Comparison of ENCODE assay signal across 12 cellular contexts in the genomic region with DNA sequence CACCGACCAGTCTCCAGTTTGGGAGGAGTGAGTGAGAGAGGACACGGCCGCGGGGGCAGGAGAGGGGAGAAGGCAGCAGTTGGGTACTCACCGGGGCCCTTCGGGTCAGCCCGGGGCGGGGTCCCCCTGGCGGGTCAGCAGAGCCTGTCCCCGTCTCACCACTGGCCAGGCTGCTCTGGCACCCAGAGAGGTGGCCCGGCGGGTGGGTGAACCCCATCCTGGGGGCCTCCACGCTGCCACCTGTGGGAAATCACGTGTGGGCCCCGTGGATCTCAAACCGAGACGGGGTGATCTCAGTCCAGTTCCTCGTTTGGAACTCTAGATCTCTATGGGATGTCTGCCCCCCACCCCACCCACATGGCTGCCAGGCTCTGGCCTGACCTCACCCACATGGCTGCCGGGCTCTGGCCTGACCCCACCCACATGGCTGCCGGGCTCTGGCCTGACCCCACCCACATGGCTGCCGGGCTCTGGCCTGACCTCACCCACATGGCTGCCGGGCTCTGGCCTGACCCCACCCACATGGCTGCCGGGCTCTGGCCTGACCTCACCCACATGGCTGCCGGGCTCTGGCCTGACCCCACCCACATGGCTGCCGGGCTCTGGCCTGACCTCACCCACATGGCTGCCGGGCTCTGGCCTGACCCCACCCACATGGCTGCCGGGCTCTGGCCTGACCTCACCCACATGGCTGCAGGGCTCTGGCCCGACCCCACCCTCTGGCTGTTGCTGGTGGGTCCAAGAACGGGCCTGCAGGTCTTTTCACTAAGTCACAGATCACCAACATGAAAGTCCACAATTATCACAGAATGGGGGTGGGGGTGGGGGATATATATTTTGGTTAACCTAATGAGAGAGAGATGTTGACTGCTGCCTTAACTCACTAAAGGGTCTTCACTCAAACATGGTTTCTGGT. TPM values are rescaled to one million over a fixed set of nuclear protein-coding genes. Genes with fewer than 3 reads are reported as not detected.
A peak's percentile ranks its signal among the peaks of the same experiment; 100 is the strongest.
DNase-seq lines count a peak whose midpoint lies in the region; ATAC-seq, FAIRE-seq and TF ChIP-seq lines count a peak whose summit lies in the region.
"Not testable (repeated sequence)": the region's sequence is repeated elsewhere in the genome, so short reads cannot be mapped to it uniquely, and the experiment has no call there.
"Had no signal": no experiment of that assay in that cellular context is flagged by ENCODE, and none has a peak within 500 bp of the region (broad histone marks: within the 10 kb centered on the region; RNA-seq: fewer than 3 reads in every experiment).

No MANE protein-coding gene starts in this region.

- H3K4me2 ChIP-seq in OCI-LY1 (ENCODE audit: low read length) (peak overlapping the region; percentile 66), neuronal stem cell (ENCODE audit: insufficient read depth, low read length, poor library complexity, severe bottlenecking) (peak overlapping the region; percentile 77)
- not testable (repeated sequence) for H3K4me2 ChIP-seq in GM12878 (ENCODE audit: control insufficient read depth, insufficient read depth)

- CTCF ChIA-PET in GM12878 (lab: Yijun Ruan, JAX), result not testable (repeated sequence)

- not testable (repeated sequence) for H3K14ac ChIP-seq in neuronal stem cell (ENCODE audit: low read length)

- not testable (repeated sequence) for FAIRE-seq in GM12878 (lab: Jason Lieb, UNC)

- H4K91ac ChIP-seq in neuronal stem cell (ENCODE audit: low read depth, low read length, poor library complexity), result peak overlapping the region; percentile 80

- not testable (repeated sequence) for H4K20me1 ChIP-seq in OCI-LY1 (ENCODE audit: insufficient read depth, low read length); GM12878 (ENCODE audit: control insufficient read depth, insufficient read depth)

- peak overlapping the region; percentile 100 for H2AFZ ChIP-seq in OCI-LY1 (ENCODE audit: low read length)
- H2AFZ ChIP-seq in GM12878 (ENCODE audit: control insufficient read depth, low read depth, low read length); neuronal stem cell (ENCODE audit: low read length): not testable (repeated sequence)

- RAD21 ChIA-PET in GM12878 (lab: Charles Lee; ENCODE audit: unreplicated experiment), result not testable (repeated sequence)

- H3F3A ChIP-seq in OCI-LY1 (ENCODE audit: insufficient read depth, low read length), result not testable (repeated sequence)

- not testable (repeated sequence) for H3K9me3 ChIP-seq in OCI-LY1 (ENCODE audit: low read length); GM12878 (replicated peaks; ENCODE audit: control insufficient read depth, insufficient read depth, low read length); neuronal stem cell (replicated peaks in 1 of 2; ENCODE audit: control insufficient read depth in 2 of 2, insufficient read depth in 1 of 2, low read depth in 1 of 2, low read length in 2 of 2); spleen

- H3K36me3 ChIP-seq in H7 (replicated peaks; ENCODE audit: control insufficient read depth, insufficient read depth, low read length); OCI-LY1 (ENCODE audit: insufficient read depth, low read length); GM12878 (ENCODE audit: control insufficient read depth in 2 of 2, insufficient read depth in 2 of 2, low read length in 1 of 2); neuronal stem cell (replicated peaks in 1 of 2; ENCODE audit: control insufficient read depth in 2 of 2, insufficient read depth in 2 of 2, low read length in 2 of 2): not testable (repeated sequence)
- peaks cover 0 to 41% (median 16%) of the 10 kb centered on the region in 6 donors for H3K36me3 ChIP-seq in spleen

- TF ChIP-seq RAD21 in GM12878 (IDR thresholded peaks at IDR 0.05; ENCODE audit: insufficient read depth, low read depth, low read length), result not testable (repeated sequence)

- in situ Hi-C loops in GM12878 (cut with MboI), result not testable (repeated sequence)

- H3K9ac ChIP-seq in OCI-LY1 (ENCODE audit: low read length), result 0 out of 2 replicates have a peak overlapping the region, but pooled peaks have one; percentile 27
- not testable (repeated sequence) for H3K9ac ChIP-seq in GM12878 (ENCODE audit: control insufficient read depth, insufficient read depth, low read length); neuronal stem cell (ENCODE audit: low read depth, low read length, poor library complexity)

- H3K27ac ChIP-seq in C4-2B (peak overlapping the region; percentile 45), spleen (peak overlapping the region in 4 of 8 donors; percentile 30 to 73 (median 61))
- H3K27ac ChIP-seq in OCI-LY1 (ENCODE audit: low read depth, low read length, poor library complexity, severe bottlenecking); GM12878 (ENCODE audit: control insufficient read depth, insufficient read depth); neuronal stem cell (replicated peaks; ENCODE audit: low read length): not testable (repeated sequence)

- TF ChIP-seq POLR2A in GM12878 (IDR thresholded peaks at IDR 0.05; ENCODE audit: low read depth, low read length); spleen (IDR thresholded peaks at IDR 0.05): not testable (repeated sequence)

- TF ChIP-seq CTCF in C4-2B (conservative IDR thresholded peaks at IDR 0.05); OCI-LY1 (IDR thresholded peaks at IDR 0.05; ENCODE audit: low read length); GM12878 (IDR thresholded peaks at IDR 0.05 in 2 of 3, conservative IDR thresholded peaks at IDR 0.05 in 1 of 3; ENCODE audit: control insufficient read depth in 2 of 3, extremely low read depth in 1 of 3, insufficient read depth in 1 of 3, low read depth in 3 of 3, low read length in 3 of 3); spleen (IDR thresholded peaks at IDR 0.05 in 8 of 11, conservative IDR thresholded peaks at IDR 0.05 in 3 of 11): not testable (repeated sequence)

- 52% methylated on average over 22 of the region's 29 CpGs for WGBS in GM12878 (ENCODE audit: insufficient coverage, insufficient replicate concordance, low lambda C conversion rate, missing lambda C conversion rate)
- WGBS in neuronal stem cell (ENCODE audit: extremely low coverage in 2 of 2, insufficient read length in 2 of 2, insufficient replicate concordance in 1 of 2), 2 donors, result no CpG with 5 or more reads among the region's 29 CpGs
- WGBS in spleen, 5 donors, result 37 to 80% (median 73%) methylated on average over 12 to 26 of the region's 29 CpGs

- not testable (repeated sequence) for H3K23ac ChIP-seq in neuronal stem cell (ENCODE audit: low read depth, low read length, poor library complexity)

- ATAC-seq in GM12878, result not testable (repeated sequence)
- ATAC-seq in Right ventricle myocardium inferior (peak; percentile 39), left colon (peak; percentile 66)

- peak; percentile 83 for DNase-seq in H7
- not testable (repeated sequence) for DNase-seq in GM12878 (ENCODE audit: low read depth, low spot score)
- peak; percentile 61 for DNase-seq in Right ventricle myocardium inferior (ENCODE audit: missing footprints)
- DNase-seq in left colon, result peak; percentile 23 to 63
- DNase-seq in neuronal stem cell (ENCODE audit: low spot score), result peak; percentile 47
- DNase-seq in spleen, result peak; percentile 89

- not testable (repeated sequence) for H2BK15ac ChIP-seq in neuronal stem cell (ENCODE audit: low read length)

- POLR2A ChIA-PET in GM12878 (lab: Charles Lee), result not testable (repeated sequence)

- not testable (repeated sequence) for H3K4ac ChIP-seq in neuronal stem cell (ENCODE audit: low read length)

- H3K4me3 ChIP-seq in H7 (ENCODE audit: insufficient read depth, low read depth, low read length) (peak overlapping the region; percentile 17; the same call in 1 of the 2 replicates), OCI-LY1 (ENCODE audit: low read depth, low read length, poor library complexity, severe bottlenecking) (peak overlapping the region; percentile 43), neuronal stem cell (ENCODE audit: low read length in 2 of 2) (peak overlapping the region in 1 of 2 donors; percentile 84), spleen (peak overlapping the region in 2 of 8 donors; percentile 46 to 51)
- not testable (repeated sequence) for H3K4me3 ChIP-seq in GM12878

- not testable (repeated sequence) for H4K8ac ChIP-seq in neuronal stem cell (ENCODE audit: low read depth, low read length)

- not testable (repeated sequence) for H3K9me2 ChIP-seq in OCI-LY1 (ENCODE audit: low read depth, low read length)

- not testable (repeated sequence) for H2AK5ac ChIP-seq in neuronal stem cell (ENCODE audit: low read depth, low read length)

- SMC1A ChIA-PET in GM12878 (lab: Charles Lee; ENCODE audit: uncharacterized antibody, unreplicated experiment), result not testable (repeated sequence)

- peak overlapping the region; percentile 80 for H3K18ac ChIP-seq in neuronal stem cell (ENCODE audit: low read length)

- H3K4me1 ChIP-seq in OCI-LY1 (ENCODE audit: insufficient read depth, low read length, severe bottlenecking), result peaks cover 13% of the 10 kb centered on the region
- not testable (repeated sequence) for H3K4me1 ChIP-seq in GM12878 (ENCODE audit: control insufficient read depth, insufficient read depth, low read length); neuronal stem cell (ENCODE audit: control insufficient read depth in 2 of 2, insufficient read depth in 1 of 2, low read depth in 1 of 2, low read length in 2 of 2); spleen

- H3K79me1 ChIP-seq in neuronal stem cell (ENCODE audit: low read depth, low read length), result not testable (repeated sequence)

- H2BK5ac ChIP-seq in neuronal stem cell (ENCODE audit: low read length), result not testable (repeated sequence)

- H3K27me3 ChIP-seq in H7 (ENCODE audit: control insufficient read depth, insufficient read depth, low read length); OCI-LY1 (ENCODE audit: insufficient read depth, low read length); GM12878 (replicated peaks in 1 of 2; ENCODE audit: control insufficient read depth in 2 of 2, insufficient read depth in 2 of 2, low read length in 1 of 2); neuronal stem cell (ENCODE audit: control insufficient read depth in 3 of 3, insufficient read depth in 3 of 3, low read depth in 1 of 3, low read length in 3 of 3); spleen (replicated peaks in 1 of 7): not testable (repeated sequence)

- not testable (repeated sequence) for H2BK120ac ChIP-seq in neuronal stem cell (ENCODE audit: low read depth, low read length)

- not testable (repeated sequence) for H3K79me2 ChIP-seq in OCI-LY1 (ENCODE audit: insufficient read depth, low read length); GM12878 (ENCODE audit: control insufficient read depth, insufficient read depth, low read length)

- not testable (repeated sequence) for H2BK12ac ChIP-seq in neuronal stem cell (ENCODE audit: low read length)

- TF ChIP-seq EP300 in GM12878 (IDR thresholded peaks at IDR 0.05; ENCODE audit: borderline replicate concordance in 1 of 2, control insufficient read depth in 1 of 2, low read depth in 2 of 2, low read length in 2 of 2), result not testable (repeated sequence)

- intact Hi-C loops in GM12878 (cut with micrococcal nuclease; ENCODE audit: unreplicated experiment); Right ventricle myocardium inferior (cut with DNase I); left colon (cut with DNase I, micrococcal nuclease); spleen (cut with DNase I; ENCODE audit: low total_unique reads): not testable (repeated sequence)

- BruUV-seq in GM12878 (replicated peaks; lab: Mats Ljungman, UMichigan), result not testable (repeated sequence)

RNA-seq across cellular contexts. Expression of a gene that starts 34.4 kb away (rescaled TPM):
- 0.04 and 1.1 TPM in 2 replicates for total RNA-seq in H7 (2014; rRNA removed; shearing (Covaris generic))
- not detected in 2 replicates for total RNA-seq in GM12878 (2013; cell fraction: nucleolus; rRNA removed)
- not detected in 2 replicates for total RNA-seq in GM12878 (2014; rRNA removed)
- total RNA-seq in GM12878 (2014; rRNA removed; fragmentation: Illumina TruSeq; extraction: Trizol), result not detected in 2 replicates
- total RNA-seq in GM12878 (2021), result not detected in 2 replicates
- not detected for polyA plus RNA-seq in GM12878 (2011; ENCODE audit: low read depth)
- not detected in 2 replicates for polyA plus RNA-seq in GM12878 (2011; rRNA removed)
- not detected in 2 replicates for polyA plus RNA-seq in GM12878 (2011; cell fraction: cytosol; rRNA removed)
- not detected in 2 replicates for polyA plus RNA-seq in GM12878 (2011; cell fraction: nucleus; rRNA removed)
- polyA plus RNA-seq in GM12878 (2012), result not detected in 2 replicates
- polyA plus RNA-seq in GM12878 (2014; fragmentation: Illumina TruSeq; extraction: Trizol), result not detected in 2 replicates
- polyA plus RNA-seq in GM12878 (2014; fragmentation: Nextera tagmentation; extraction: Ambion mirVana), result not detected
- polyA plus RNA-seq in GM12878 (2014; rRNA removed), result not detected in 2 replicates
- not detected for polyA plus RNA-seq in GM12878 (2016; fragmentation: Nextera tagmentation; extraction: Ambion mirVana)
- not detected in 2 replicates for polyA minus RNA-seq in GM12878 (2011; rRNA and poly(A)+ RNA removed)
- polyA minus RNA-seq in GM12878 (2011; cell fraction: cytosol; rRNA and poly(A)+ RNA removed), result not detected in 2 replicates
- not detected in 2 replicates for polyA minus RNA-seq in GM12878 (2011; cell fraction: nucleus; rRNA and poly(A)+ RNA removed)
- total RNA-seq in Right ventricle myocardium inferior, result 4.5 TPM
- total RNA-seq in left colon, result 1 to 10 TPM; 2.0 to 2.2 TPM
- 5.0 TPM for polyA plus RNA-seq in neuronal stem cell (2013, experiment 1 of 2)
- 4.9 TPM for polyA plus RNA-seq in neuronal stem cell (2013, experiment 2 of 2)
- total RNA-seq in spleen, result 10 to 100 TPM in 3 of 7 donors, 1 to 10 TPM in 4; 3.0 to 17.0 (median 7.5) TPM
- 1 to 10 TPM in 2 of 3 donors, under 1 TPM in 1; 0.91 to 3.1 (median 1.1) TPM for polyA plus RNA-seq in spleen
- total RNA-seq: activated naive CD8-positive, alpha-beta T cell treated with anti-CD3 and anti-CD28 coated beads, Interleukin-2, amount 10 ng/mL, durations not matched to agents 7 days and 5 days; HT-29; PC-9 had no signal
- polyA plus RNA-seq: keratinocyte had no signal
